In genomic region chr1:225361176-225361575, GRCh38 we compare ENCODE assay signal across 17 cellular contexts.
"Had no signal": no experiment of that assay in that cellular context is flagged by ENCODE, and none has a peak within 500 bp of the region (broad histone marks: within the 10 kb centered on the region; RNA-seq: fewer than 3 reads in every experiment).

No MANE protein-coding gene starts in this region.

- H3K4me3 ChIP-seq: colonic mucosa, mucosa of descending colon, right atrium auricular region, sigmoid colon, smooth muscle cell, tibial nerve had no signal

- H3K4me1 ChIP-seq: colonic mucosa, right atrium auricular region, tibial nerve had no signal

- H3K4me2 ChIP-seq: smooth muscle cell had no signal

- H3K27ac ChIP-seq: colonic mucosa, neutrophil, right atrium auricular region, sigmoid colon, tibial nerve had no signal

- H3K9me3 ChIP-seq: colonic mucosa, mucosa of descending colon, neutrophil, right atrium auricular region, sigmoid colon, tibial nerve had no signal

- H3K27me3 ChIP-seq: colonic mucosa, neutrophil, right atrium auricular region, sigmoid colon, tibial nerve had no signal

- H3K36me3 ChIP-seq: colonic mucosa, neutrophil, right atrium auricular region, sigmoid colon, tibial nerve had no signal

- DNase-seq: colonic mucosa; dermis blood vessel endothelial cell; foreskin melanocyte; head of caudate nucleus; hippocampal formation; kidney glomerular epithelial cell; mucosa of descending colon; naive thymus-derived CD8-positive, alpha-beta T cell; posterior cingulate gyrus; sigmoid colon; stimulated activated CD4-positive, alpha-beta T cell treated with anti-CD3 and anti-CD28 coated beads, Interleukin-2, amount 100 ng/mL, for 48 hours; stimulated activated CD8-positive, alpha-beta memory T cell treated with anti-CD3 and anti-CD28 coated beads, Interleukin-4, amount 100 ng/mL, for 48 hours; stimulated activated naive CD8-positive, alpha-beta T cell treated with anti-CD3 and anti-CD28 coated beads, Interleukin-15, Interleukin-2, amounts not matched to agents 100 U/mL and 50 U/mL, for 24 hours had no signal
